Comparison of ENCODE assay signal across 8 cellular contexts in the genomic region with DNA sequence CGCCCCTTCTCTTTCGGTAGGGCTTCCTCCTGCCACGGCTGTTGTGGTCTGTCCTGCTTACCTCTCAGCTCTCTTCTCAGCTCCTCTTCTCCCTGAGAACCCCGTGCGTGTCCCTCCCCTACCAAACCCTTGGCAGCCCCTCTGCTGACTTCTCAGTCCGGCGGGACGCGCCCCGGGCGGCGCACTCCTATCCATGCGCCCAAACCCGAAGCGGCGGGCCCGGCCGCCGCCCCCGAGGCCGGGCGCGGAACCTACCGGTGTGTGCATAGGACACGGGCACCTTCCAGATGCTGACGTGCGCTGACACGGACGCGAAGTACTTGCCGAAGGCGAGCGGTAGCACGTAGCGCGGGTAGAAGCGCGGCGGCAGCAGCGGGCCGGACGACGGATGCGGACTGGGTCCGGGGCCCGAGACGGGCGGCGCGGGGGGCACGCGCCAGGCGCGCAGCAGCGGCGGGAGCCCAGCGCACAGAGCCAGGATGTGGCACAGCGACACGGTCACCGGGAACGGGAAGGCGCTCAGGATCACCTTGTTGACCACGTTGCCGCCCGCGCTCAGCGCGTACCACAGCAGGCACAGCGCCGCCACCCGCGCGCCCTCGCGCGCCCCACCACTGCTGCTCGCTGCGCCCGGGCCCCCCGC. TPM values are rescaled to one million over a fixed set of nuclear protein-coding genes. Genes with fewer than 3 reads are reported as not detected.
DNase-seq lines count a peak whose midpoint lies in the region; ATAC-seq and TF ChIP-seq lines count a peak whose summit lies in the region.

No MANE protein-coding gene starts in this region.

- H3K27me3 ChIP-seq in PC-9 (ENCODE audit: insufficient read depth, low read depth), result no peaks in the 10 kb centered on the region

- H3K36me3 ChIP-seq in PC-9 (ENCODE audit: low read depth) (peaks cover 5% of the 10 kb centered on the region), mesodermal cell (ENCODE audit: control insufficient read depth, insufficient read depth, low read length) (peaks cover 60% of the 10 kb centered on the region), urinary bladder (ENCODE audit: insufficient read depth) (no peaks in the 10 kb centered on the region)

- CTCF ChIA-PET in PC-9 (lab: Charles Lee), result no interaction called here

- peaks cover 15% of the 10 kb centered on the region for H4K20me1 ChIP-seq in PC-9 (ENCODE audit: insufficient read depth)

- H3F3A ChIP-seq in PC-9 (ENCODE audit: insufficient read depth, low read depth), result peaks cover 50% of the 10 kb centered on the region

- no peaks in the 10 kb centered on the region for H3K9me2 ChIP-seq in PC-9 (ENCODE audit: insufficient read depth)

- POLR2A ChIA-PET in PC-9 (lab: Charles Lee; ENCODE audit: unreplicated experiment), result no interaction called here

- no peak for TF ChIP-seq CTCF in PC-9 (conservative IDR thresholded peaks at IDR 0.05)
- no peak for TF ChIP-seq CTCF in choroid plexus epithelial cell (conservative IDR thresholded peaks at IDR 0.05; ENCODE audit: low read depth, low read length)

- 2% methylated on average over 42 to 65 of the region's 80 CpGs for WGBS in mesodermal cell (ENCODE audit: insufficient coverage in 2 of 2), 2 experiments
- WGBS in urinary bladder, result 3% methylated on average over 79 of the region's 80 CpGs

- no TSS peak for BruUV-seq in PC-9 (replicated peaks; lab: Mats Ljungman, UMichigan)

- H3K79me2 ChIP-seq in PC-9 (ENCODE audit: low read depth), result peaks cover 86% of the 10 kb centered on the region

- DNase-seq in NCI-H82 (lab: John Stamatoyannopoulos, UW) (peak; percentile 66), NCI-H82 treated with DMSO at 0.1 percent for 48 hours (lab: John Stamatoyannopoulos, UW; ENCODE audit: unreplicated experiment) (no peak), PC-9 (no peak), choroid plexus epithelial cell (ENCODE audit: low read depth) (peak; percentile 37), iPS-NIHi11 (ENCODE audit: low spot score) (no peak)

- H3K4me1 ChIP-seq in PC-9 (replicated peaks; ENCODE audit: insufficient read depth) (peaks cover 46% of the 10 kb centered on the region), mesodermal cell (ENCODE audit: control insufficient read depth, insufficient read depth, low read length, poor library complexity, severe bottlenecking) (peaks cover 25% of the 10 kb centered on the region), urinary bladder (ENCODE audit: insufficient read depth) (no peaks in the 10 kb centered on the region)

- H2AFZ ChIP-seq in PC-9, result peak overlapping the region; percentile 69

- peak overlapping the region; percentile 84 for H3K4me3 ChIP-seq in PC-9
- H3K4me3 ChIP-seq in choroid plexus epithelial cell (ENCODE audit: low read depth, low read length), result peak overlapping the region; percentile 96
- H3K4me3 ChIP-seq in mesodermal cell (ENCODE audit: extremely low read depth, insufficient read depth, low read length, poor library complexity, severe bottlenecking), result peak overlapping the region; percentile 82
- H3K4me3 ChIP-seq in urinary bladder (ENCODE audit: low read depth, low read length), result peak overlapping the region; percentile 91

- H3K27ac ChIP-seq in PC-9 (peak overlapping the region; percentile 93), mesodermal cell (ENCODE audit: low read depth, low read length, severe bottlenecking) (peak overlapping the region; percentile 36), urinary bladder (ENCODE audit: low read depth) (peak overlapping the region; percentile 61)

- intact Hi-C loops in PC-9 (cut with micrococcal nuclease; ENCODE audit: unreplicated experiment), result no loop called here

- peak; percentile 28 for ATAC-seq in HG02588 (IDR thresholded peaks at IDR 0.05; ENCODE audit: unreplicated experiment)

- peak overlapping the region; percentile 94 for H3K4me2 ChIP-seq in PC-9

- H3K9me3 ChIP-seq in PC-9 (ENCODE audit: insufficient read depth, low read depth) (no peaks in the 10 kb centered on the region), mesodermal cell (ENCODE audit: control insufficient read depth, low read length) (no peaks in the 10 kb centered on the region)

RNA-seq across cellular contexts. Expression of a gene that starts 0.4 kb away (rescaled TPM):
- total RNA-seq in PC-9 (2021), result 61.0 and 65.3 TPM in 2 replicates
- polyA plus RNA-seq in mesodermal cell (2013, experiment 1 of 2), result 29.1 TPM
- 28.8 TPM for polyA plus RNA-seq in mesodermal cell (2013, experiment 2 of 2)
- total RNA-seq in urinary bladder, result 18.9 TPM
- 22.8 TPM for polyA plus RNA-seq in urinary bladder

RNA-seq across cellular contexts. Expression of a gene that starts 29.6 kb away (rescaled TPM):
- total RNA-seq in PC-9 (2021) (47.7 and 52.9 TPM in 2 replicates), urinary bladder (12.8 TPM)
- polyA plus RNA-seq in mesodermal cell (2013, experiment 1 of 2), result 47.7 TPM
- 36.3 TPM for polyA plus RNA-seq in mesodermal cell (2013, experiment 2 of 2)
- 27.2 TPM for polyA plus RNA-seq in urinary bladder

RNA-seq across cellular contexts. Expression of a gene that starts 56.2 kb away (rescaled TPM):
- total RNA-seq in PC-9 (2021), result 11.9 and 13.0 TPM in 2 replicates
- 6.6 TPM for polyA plus RNA-seq in mesodermal cell (2013, experiment 1 of 2)
- 5.6 TPM for polyA plus RNA-seq in mesodermal cell (2013, experiment 2 of 2)
- total RNA-seq in urinary bladder, result 3.5 TPM
- 7.6 TPM for polyA plus RNA-seq in urinary bladder

Comparison
In these comparisons a context has a peak if more than half of its experiments do, and no peak if none do; other contexts are left out.
1. DNase-seq: peak in NCI-H82 (single experiment) and choroid plexus epithelial cell (single experiment); none in NCI-H82 treated with DMSO at 0.1 percent for 48 hours (single experiment), PC-9 (0 of 2) and iPS-NIHi11 (single experiment).
2. H3K27ac ChIP-seq: peak in every context shown above with its lines; median percentile 93 in PC-9; 61 in urinary bladder; 36 in mesodermal cell.
3. Peak in every context shown above with its lines, with median percentiles within 50 percentile points of each other: H3K4me3 ChIP-seq.